In the genomic region with DNA sequence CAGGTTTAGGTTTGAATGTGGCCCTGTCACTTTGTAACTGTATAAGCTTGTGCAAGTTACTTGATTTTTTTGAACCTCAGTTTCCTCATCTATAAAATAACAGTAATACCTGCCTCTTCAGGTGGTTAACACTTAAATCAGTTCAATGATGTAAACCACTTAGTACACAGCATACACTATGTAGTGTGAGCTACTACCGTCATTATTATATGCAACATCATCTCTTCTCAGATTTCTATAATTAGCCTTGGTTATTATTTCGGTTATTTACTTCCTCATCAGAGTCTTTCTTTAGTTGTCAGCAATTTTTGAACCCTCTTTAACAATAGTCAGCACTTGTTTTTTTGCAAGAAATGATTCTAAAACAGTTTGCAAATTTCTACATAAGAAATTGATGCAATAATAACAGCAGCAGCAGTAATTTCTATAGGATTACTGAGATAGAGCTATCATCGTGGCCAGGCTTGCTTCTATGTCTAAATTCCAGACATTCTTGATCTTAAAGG, we compare ENCODE assay signal across 28 cellular contexts.
"Had no signal": no experiment of that assay in that cellular context is flagged by ENCODE, and none has a peak within 500 bp of the region (broad histone marks: within the 10 kb centered on the region; RNA-seq: fewer than 3 reads in every experiment).

No MANE protein-coding gene starts in this region.

- H3K4me1 ChIP-seq: ascending aorta, body of pancreas had no signal

- H3K27ac ChIP-seq: ascending aorta, body of pancreas, PC-9 had no signal

- H3K9me3 ChIP-seq: ascending aorta, body of pancreas had no signal

- H3K36me3 ChIP-seq: ascending aorta had no signal

- ATAC-seq: activated CD8-positive, alpha-beta memory T cell treated with anti-CD3 and anti-CD28 coated beads, Interleukin-2, amount 10 ng/mL, durations not matched to agents 7 days and 5 days; activated naive CD8-positive, alpha-beta T cell treated with anti-CD3 and anti-CD28 coated beads, Interleukin-2, amount 50 U/mL, for 24 hours; body of pancreas; T-helper 17 cell; WTC11 had no signal

- H3K36me3 Mint-ChIP-seq: activated CD8-positive, alpha-beta memory T cell treated with anti-CD3 and anti-CD28 coated beads, Interleukin-2, amount 10 ng/mL, durations not matched to agents 7 days and 5 days; activated naive CD4-positive, alpha-beta T cell treated with anti-CD3 and anti-CD28 coated beads, Interleukin-2, amount 50 U/mL, for 24 hours; WTC11 had no signal

- H3K27me3 ChIP-seq: ascending aorta had no signal

- H3K4me1 Mint-ChIP-seq: activated CD8-positive, alpha-beta memory T cell treated with anti-CD3 and anti-CD28 coated beads, Interleukin-2, amount 10 ng/mL, durations not matched to agents 7 days and 5 days; activated naive CD4-positive, alpha-beta T cell treated with anti-CD3 and anti-CD28 coated beads, Interleukin-2, amount 50 U/mL, for 24 hours; activated naive CD8-positive, alpha-beta T cell treated with anti-CD3 and anti-CD28 coated beads, Interleukin-2, amount 50 U/mL, for 24 hours had no signal

- H3K9me3 Mint-ChIP-seq: activated naive CD4-positive, alpha-beta T cell treated with anti-CD3 and anti-CD28 coated beads, Interleukin-2, amount 50 U/mL, for 24 hours; activated naive CD8-positive, alpha-beta T cell treated with anti-CD3 and anti-CD28 coated beads, Interleukin-2, amount 50 U/mL, for 24 hours; activated T-cell treated with anti-CD3 and anti-CD28 coated beads, Interleukin-2, amount 50 U/mL, for 24 hours; activated T-helper 1 cell treated with anti-CD3 and anti-CD28 coated beads, Interleukin-12 subunit alpha, Interleukin-12 subunit beta, Interleukin-2, Interleukin-4 antibody, amounts not matched to agents 30 ng/mL and 10 ng/mL and 1 ng/mL, durations not matched to agents 14 hours and 24 hours and 36 hours; central memory CD8-positive, alpha-beta T cell had no signal

- H3K27ac Mint-ChIP-seq: activated CD8-positive, alpha-beta memory T cell treated with anti-CD3 and anti-CD28 coated beads, Interleukin-2, amount 10 ng/mL, durations not matched to agents 7 days and 5 days; activated naive CD4-positive, alpha-beta T cell treated with anti-CD3 and anti-CD28 coated beads, Interleukin-2, amount 50 U/mL, for 24 hours; activated naive CD8-positive, alpha-beta T cell treated with anti-CD3 and anti-CD28 coated beads, Interleukin-2, amount 50 U/mL, for 24 hours; activated T-cell treated with anti-CD3 and anti-CD28 coated beads, Interleukin-2, amount 50 U/mL, for 24 hours; activated T-helper 1 cell treated with anti-CD3 and anti-CD28 coated beads, Interleukin-12 subunit alpha, Interleukin-12 subunit beta, Interleukin-2, Interleukin-4 antibody, amounts not matched to agents 30 ng/mL and 10 ng/mL and 1 ng/mL, durations not matched to agents 14 hours and 24 hours and 36 hours; T-helper 17 cell had no signal

- DNase-seq: activated CD4-positive, alpha-beta T cell treated with anti-CD3 and anti-CD28 coated beads for 48 hours; activated CD4-positive, alpha-beta T cell treated with anti-CD3 and anti-CD28 coated beads, Interleukin-2, amount 50 U/mL, for 4 hours; activated CD4-positive, CD25-positive, alpha-beta regulatory T cell treated with anti-CD3 and anti-CD28 coated beads, Interleukin-2, amount 50 U/mL, for 72 hours; activated CD8-positive, alpha-beta memory T cell treated with anti-CD3 and anti-CD28 coated beads, Interleukin-2, amount 10 ng/mL, durations not matched to agents 7 days and 5 days; activated effector memory CD4-positive, alpha-beta T cell treated with Interleukin-2 at 50 U/mL for 16 hours; activated naive CD4-positive, alpha-beta T cell; activated naive CD8-positive, alpha-beta T cell treated with anti-CD3 and anti-CD28 coated beads, Interleukin-2, amount 50 U/mL, for 24 hours; activated T-cell treated with anti-CD3 and anti-CD28 coated beads, Interleukin-2, amount 50 U/mL, for 24 hours; amniotic stem cell; body of pancreas; KBM-7; NCI-H1092; NCI-H1417 treated with DMSO at 0.1 percent for 48 hours; NCI-H187; NCI-H2081; NCI-H2171; NCI-H446 treated with DMSO at 0.1 percent for 48 hours; NCI-H82; NK-92 treated with Interleukin-12 subunit alpha and Interleukin-12 subunit beta, amount 100 ng/mL, for 24 hours; PC-9; SIG-M5; T-helper 17 cell; T-helper 9 cell had no signal

- H3K4me3 ChIP-seq: ascending aorta, body of pancreas, PC-9 had no signal

- H3K4me3 Mint-ChIP-seq: activated CD8-positive, alpha-beta memory T cell treated with anti-CD3 and anti-CD28 coated beads, Interleukin-2, amount 10 ng/mL, durations not matched to agents 7 days and 5 days; activated naive CD4-positive, alpha-beta T cell treated with anti-CD3 and anti-CD28 coated beads, Interleukin-2, amount 50 U/mL, for 24 hours; activated naive CD8-positive, alpha-beta T cell treated with anti-CD3 and anti-CD28 coated beads, Interleukin-2, amount 50 U/mL, for 24 hours; activated T-cell treated with anti-CD3 and anti-CD28 coated beads, Interleukin-2, amount 50 U/mL, for 24 hours; activated T-helper 1 cell treated with anti-CD3 and anti-CD28 coated beads, Interleukin-12 subunit alpha, Interleukin-12 subunit beta, Interleukin-2, Interleukin-4 antibody, amounts not matched to agents 30 ng/mL and 10 ng/mL and 1 ng/mL, durations not matched to agents 14 hours and 24 hours and 36 hours; central memory CD8-positive, alpha-beta T cell; T-helper 17 cell; WTC11 had no signal
